ENCODE assay signal across 27 cellular contexts in the genomic region with DNA sequence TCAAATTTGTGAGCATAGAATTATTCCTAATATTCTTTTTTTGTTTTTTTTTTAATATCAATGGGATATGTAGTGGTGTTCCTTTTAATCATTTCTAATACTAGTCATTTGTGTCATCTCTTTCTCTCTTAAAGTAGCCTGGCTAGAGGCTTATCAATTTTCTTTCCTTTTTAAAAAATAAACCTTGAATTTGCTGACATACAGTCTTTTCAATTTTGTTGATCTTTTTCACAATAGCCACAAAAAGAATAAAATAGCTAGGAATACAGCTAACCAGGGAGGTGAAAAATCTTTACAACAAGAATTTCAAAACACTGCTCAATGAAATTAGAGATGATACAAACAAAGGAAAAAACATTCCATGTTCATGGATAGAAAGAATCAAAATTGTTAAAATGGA.
"Had no signal": no experiment of that assay in that cellular context is flagged by ENCODE, and none has a peak within 500 bp of the region (broad histone marks: within the 10 kb centered on the region; RNA-seq: fewer than 3 reads in every experiment).

No MANE protein-coding gene starts in this region.

- ATAC-seq: stimulated activated effector memory CD8-positive, alpha-beta T cell treated with anti-CD3 and anti-CD28 coated beads, Interleukin-12 subunit alpha, Interleukin-12 subunit beta, amount 100 ng/mL, for 72 hours; stimulated activated memory B cell treated with anti-CD40 and anti-IgM and Interleukin-4, amounts not matched to agents 10 μg/mL and 1 μg/mL and 100 μg/mL, for 72 hours; stimulated activated naive B cell treated with anti-CD40 and anti-IgM and Interleukin-4, amounts not matched to agents 10 μg/mL and 1 μg/mL and 100 μg/mL, for 72 hours; stimulated activated naive CD8-positive, alpha-beta T cell treated with anti-CD3 and anti-CD28 coated beads, Interleukin-15, amount 100 ng/mL, for 72 hours; stimulated activated naive CD8-positive, alpha-beta T cell treated with anti-CD3 and anti-CD28 coated beads, Interleukin-15, Interleukin-2, amounts not matched to agents 100 U/mL and 50 U/mL, for 24 hours; upper lobe of right lung had no signal

- H3K36me3 ChIP-seq: stomach, suprapubic skin, thoracic aorta, thyroid gland, tibial artery, tibial nerve, transverse colon, upper lobe of left lung, upper lobe of right lung, uterus, vagina had no signal

- H3K9me3 ChIP-seq: suprapubic skin, testis, thoracic aorta, thyroid gland, tibial artery, tibial nerve, transverse colon, upper lobe of left lung, upper lobe of right lung, uterus, vagina had no signal

- DNase-seq: stimulated activated CD4-positive, alpha-beta T cell treated with anti-CD3 and anti-CD28 coated beads, Interleukin-2, amount 100 ng/mL, for 48 hours; stimulated activated CD4-positive, alpha-beta T cell treated with anti-CD3 and anti-CD28 coated beads, Interleukin-4, amount 100 ng/mL, for 1 hour; stimulated activated CD4-positive, alpha-beta T cell treated with anti-CD3 and anti-CD28 coated beads, Interleukin-4, amount 100 ng/mL, for 24 hours; stimulated activated CD4-positive, alpha-beta T cell treated with anti-CD3 and anti-CD28 coated beads, Interleukin-4, amount 100 ng/mL, for 4 hours; stimulated activated CD8-positive, alpha-beta memory T cell treated with anti-CD3 and anti-CD28 coated beads, Interleukin-4, amount 100 ng/mL, for 48 hours; stimulated activated naive B cell treated with anti-CD40 and anti-IgM and Interleukin-4, amounts not matched to agents 10 μg/mL and 1 μg/mL and 100 μg/mL, for 72 hours; stimulated activated naive CD4-positive, alpha-beta T cell; stimulated activated naive CD4-positive, alpha-beta T cell treated with Interleukin-2 at 50 U/mL for 16 hours; stimulated activated naive CD8-positive, alpha-beta T cell treated with anti-CD3 and anti-CD28 coated beads, Interleukin-15, amount 100 ng/mL, for 72 hours; stimulated activated naive CD8-positive, alpha-beta T cell treated with anti-CD3 and anti-CD28 coated beads, Interleukin-15, Interleukin-2, amounts not matched to agents 100 U/mL and 50 U/mL, for 24 hours; stomach; substantia nigra; testis; thyroid gland; tibial artery; transverse colon; trophoblast cell; upper lobe of left lung; upper lobe of right lung; uterus had no signal

- H3K27me3 ChIP-seq: stomach, suprapubic skin, testis, thyroid gland, tibial artery, tibial nerve, transverse colon, upper lobe of left lung, upper lobe of right lung, uterus, vagina had no signal

- H3K27ac ChIP-seq: stomach, suprapubic skin, testis, thoracic aorta, thyroid gland, tibial artery, tibial nerve, transverse colon, upper lobe of left lung, upper lobe of right lung, uterus, vagina had no signal

- H3K4me3 ChIP-seq: stomach, suprapubic skin, testis, thoracic aorta, thyroid gland, tibial artery, tibial nerve, transverse colon, upper lobe of left lung, upper lobe of right lung, uterus, vagina had no signal

- FAIRE-seq: urothelium cell line had no signal

- H3K4me1 ChIP-seq: stomach, suprapubic skin, testis, thyroid gland, tibial artery, tibial nerve, transverse colon, upper lobe of left lung, upper lobe of right lung, uterus, vagina had no signal
